In the genomic region with DNA sequence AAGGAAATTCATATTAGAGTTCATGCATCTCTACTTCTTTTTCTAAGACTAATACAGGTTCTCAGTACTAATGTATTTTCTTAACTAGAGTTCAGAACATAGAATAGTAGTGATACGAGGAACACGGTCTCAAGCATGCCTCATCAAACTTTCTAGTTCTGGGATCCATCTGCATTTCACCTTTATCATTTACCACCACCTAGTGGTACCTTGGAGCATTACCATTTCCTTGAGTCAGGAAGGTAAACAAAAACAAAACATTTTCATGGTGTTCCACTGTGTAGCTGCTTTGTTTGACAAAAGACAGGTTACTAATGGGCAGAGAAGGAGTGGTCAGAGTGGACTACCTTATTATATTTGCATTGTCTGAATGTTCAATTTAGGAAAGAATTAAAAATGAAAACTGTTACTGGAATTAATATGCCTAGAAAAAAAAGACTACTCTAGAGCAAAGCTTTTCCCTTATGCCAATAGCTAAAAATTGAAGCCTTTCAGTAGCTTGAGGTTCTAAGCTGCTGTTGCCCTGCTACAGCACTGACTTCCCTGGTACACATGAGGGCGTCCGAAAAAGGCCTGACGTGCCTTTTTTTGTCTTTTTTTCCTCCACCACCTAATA, we compare ENCODE assay signal across 8 cellular contexts. TPM values are rescaled to one million over a fixed set of nuclear protein-coding genes. Genes with fewer than 3 reads are reported as not detected.
DNase-seq lines count a peak whose midpoint lies in the region; ATAC-seq and TF ChIP-seq lines count a peak whose summit lies in the region.

No MANE protein-coding gene starts in this region.

- TF ChIP-seq CTCF in BJ (IDR thresholded peaks at IDR 0.05; ENCODE audit: insufficient read depth, low read depth, low read length) (peak; percentile 80), HL-60 (IDR thresholded peaks at IDR 0.05; ENCODE audit: insufficient read depth, low read length) (peak; percentile 53), brain (conservative IDR thresholded peaks at IDR 0.05) (peak; percentile 82 to 86)

- no peaks in the 10 kb centered on the region for H3K27me3 Mint-ChIP-seq in brain
- H3K27me3 Mint-ChIP-seq in stimulated activated naive CD8-positive, alpha-beta T cell treated with anti-CD3 and anti-CD28 coated beads, Interleukin-15, amount 100 ng/mL, for 72 hours, result no peaks in the 10 kb centered on the region

- POLR2A ChIA-PET in BJ (lab: Charles Lee), result no interaction called here

- H3K27ac Mint-ChIP-seq in brain, result peak overlapping the region in 1 of 5 experiments; percentile 1
- H3K27ac Mint-ChIP-seq in stimulated activated naive CD8-positive, alpha-beta T cell treated with anti-CD3 and anti-CD28 coated beads, Interleukin-15, amount 100 ng/mL, for 72 hours, result peak overlapping the region in 1 of 2 donors; percentile 66

- H3K27me3 ChIP-seq in BJ (ENCODE audit: control insufficient read depth, insufficient read depth, low read length), result no peaks in the 10 kb centered on the region
- no peaks in the 10 kb centered on the region for H3K27me3 ChIP-seq in HL-60 (ENCODE audit: insufficient read depth, poor library complexity, severe bottlenecking)

- H3K36me3 Mint-ChIP-seq in brain, result peaks cover 82% of the 10 kb centered on the region

- DNase-seq in BJ (ENCODE audit: low read depth), result no peak
- peak; percentile 29 to 59 for DNase-seq in HL-60 (ENCODE audit: low read depth in 1 of 2, low spot score in 1 of 2)
- peak; percentile 68 for DNase-seq in NCI-H82 (lab: John Stamatoyannopoulos, UW)
- DNase-seq in inferior parietal cortex (ENCODE audit: extremely low spot score), result peak; percentile 85
- DNase-seq in stimulated activated naive CD8-positive, alpha-beta T cell treated with anti-CD3 and anti-CD28 coated beads, Interleukin-15, amount 100 ng/mL, for 72 hours, result peak in 1 of 2 donors; percentile 26
- DNase-seq in ureter (ENCODE audit: low spot score), result no peak

- H3K4me3 Mint-ChIP-seq in brain, result no peak overlapping the region
- H3K4me3 Mint-ChIP-seq in stimulated activated naive CD8-positive, alpha-beta T cell treated with anti-CD3 and anti-CD28 coated beads, Interleukin-15, amount 100 ng/mL, for 72 hours, result no peak overlapping the region

- H3K36me3 ChIP-seq in BJ (ENCODE audit: control insufficient read depth, insufficient read depth, low read length), result peaks cover 3% of the 10 kb centered on the region

- peak; percentile 65 for ATAC-seq in GM18517 (IDR thresholded peaks at IDR 0.05; ENCODE audit: unreplicated experiment)
- ATAC-seq in stimulated activated naive CD8-positive, alpha-beta T cell treated with anti-CD3 and anti-CD28 coated beads, Interleukin-15, amount 100 ng/mL, for 72 hours, result peak; percentile 39

- H3K4me1 Mint-ChIP-seq in brain, result peaks cover 4% of the 10 kb centered on the region
- H3K4me1 Mint-ChIP-seq in stimulated activated naive CD8-positive, alpha-beta T cell treated with anti-CD3 and anti-CD28 coated beads, Interleukin-15, amount 100 ng/mL, for 72 hours, result peaks cover 33% of the 10 kb centered on the region

- CTCF ChIA-PET in BJ (lab: Yijun Ruan, JAX), result interaction anchor here (0.8 to 7.5 kb wide), 30 partner anchors 9 to 321 kb away, joined by 3 to 82 read pairs (median 5); no protein-coding TSS in a partner anchor

- H3K4me3 ChIP-seq in BJ (ENCODE audit: low read depth, low read length), result no peak overlapping the region
- no peak overlapping the region for H3K4me3 ChIP-seq in HL-60 (replicated peaks; ENCODE audit: insufficient read depth, low read length)

- peak overlapping the region; percentile 47 for H3K27ac ChIP-seq in HL-60 (replicated peaks)

- H3K9me3 Mint-ChIP-seq in brain, result no peaks in the 10 kb centered on the region
- no peaks in the 10 kb centered on the region for H3K9me3 Mint-ChIP-seq in stimulated activated naive CD8-positive, alpha-beta T cell treated with anti-CD3 and anti-CD28 coated beads, Interleukin-15, amount 100 ng/mL, for 72 hours

RNA-seq across cellular contexts. Expression of gene STARD3NL, which starts 44.5 kb away (rescaled TPM):
- polyA plus RNA-seq in BJ (2011; rRNA removed) (25.8 and 51.7 TPM in 2 replicates), brain (ENCODE audit: insufficient read depth, low read depth, low replicate concordance) (34.6 TPM)
- polyA minus RNA-seq in BJ (2011; rRNA and poly(A)+ RNA removed), result 10.9 and 14.1 TPM in 2 replicates
- total RNA-seq in ureter, result 31.1 TPM

Comparison
In these comparisons a context has a peak if more than half of its experiments do, and no peak if none do; other contexts are left out.
1. DNase-seq: peak in HL-60 (2 of 2), NCI-H82 (single experiment) and inferior parietal cortex (single experiment); none in BJ (single experiment) and ureter (single experiment).
2. Peak in every context shown above with its lines, with median percentiles within 50 percentile points of each other: CTCF ChIP-seq.